17 cellular contexts compared by ENCODE assay signal in genomic region chr7:50729962-50730361, GRCh38. TPM values are rescaled to one million over a fixed set of nuclear protein-coding genes. Genes with fewer than 3 reads are reported as not detected.
DNase-seq lines count a peak whose midpoint lies in the region; ATAC-seq and TF ChIP-seq lines count a peak whose summit lies in the region.
"Had no signal": no experiment of that assay in that cellular context is flagged by ENCODE, and none has a peak within 500 bp of the region (broad histone marks: within the 10 kb centered on the region; RNA-seq: fewer than 3 reads in every experiment).

No MANE protein-coding gene starts in this region.

- H3K9ac ChIP-seq in mesenchymal stem cell (ENCODE audit: low read length) = peak overlapping the region; percentile 15

- 64 to 70% (median 68%) methylated on average over 5 of the region's 5 CpGs for WGBS in heart left ventricle, 4 donors
- 77% methylated on average over 5 of the region's 5 CpGs for WGBS in body of pancreas, 2 donors
- 78% methylated on average over 2 of the region's 5 CpGs for WGBS in mesenchymal stem cell
- 57 to 77% methylated on average over 5 of the region's 5 CpGs for WGBS in upper lobe of left lung, 2 donors

- H3K4me1 Mint-ChIP-seq in activated naive CD8-positive, alpha-beta T cell treated with anti-CD3 and anti-CD28 coated beads, Interleukin-2, amount 50 U/mL, for 24 hours = no peaks in the 10 kb centered on the region
- peaks cover 10% of the 10 kb centered on the region for H3K4me1 Mint-ChIP-seq in activated T-cell treated with anti-CD3 and anti-CD28 coated beads, Interleukin-2, amount 50 U/mL, for 72 hours (ENCODE audit: low read depth)
- H3K4me1 Mint-ChIP-seq: immature natural killer cell had no signal

- peaks cover 43% of the 10 kb centered on the region for H3K79me1 ChIP-seq in mesenchymal stem cell (replicated peaks; ENCODE audit: low read length, poor library complexity, severe bottlenecking)

- H3K14ac ChIP-seq in mesenchymal stem cell (ENCODE audit: low read length in 2 of 2) = no peak overlapping the region

- no peak overlapping the region for H3K18ac ChIP-seq in mesenchymal stem cell (ENCODE audit: low read depth in 1 of 2, low read length in 2 of 2)

- H4K91ac ChIP-seq in mesenchymal stem cell (ENCODE audit: low read length) = no peak overlapping the region

- H3K27ac ChIP-seq in heart left ventricle = peak overlapping the region in 9 of 12 donors; percentile 6 to 71 (median 37)
- H3K27ac ChIP-seq in body of pancreas = peak overlapping the region in 3 of 4 donors; percentile 17 to 59 (median 33)
- no peak overlapping the region for H3K27ac ChIP-seq in mesenchymal stem cell (ENCODE audit: low read length, poor library complexity, severe bottlenecking)
- peak overlapping the region in 3 of 4 donors; percentile 21 to 67 (median 59) for H3K27ac ChIP-seq in upper lobe of left lung
- H3K27ac ChIP-seq: 22Rv1, epithelial cell of prostate had no signal

- no peak overlapping the region for H4K8ac ChIP-seq in mesenchymal stem cell (ENCODE audit: low read length)

- H3K9me3 ChIP-seq in heart left ventricle (no peaks in the 10 kb centered on the region), body of pancreas (no peaks in the 10 kb centered on the region), mesenchymal stem cell (ENCODE audit: control insufficient read depth, low read length) (no peaks in the 10 kb centered on the region), upper lobe of left lung (no peaks in the 10 kb centered on the region)

- TF ChIP-seq POLR2A in heart left ventricle (IDR thresholded peaks at IDR 0.05) = no peak
- TF ChIP-seq POLR2A in body of pancreas (IDR thresholded peaks at IDR 0.05) = no peak
- TF ChIP-seq POLR2A in upper lobe of left lung (IDR thresholded peaks at IDR 0.05) = no peak

- no peak overlapping the region for H3K27ac Mint-ChIP-seq in activated naive CD8-positive, alpha-beta T cell treated with anti-CD3 and anti-CD28 coated beads, Interleukin-2, amount 50 U/mL, for 24 hours
- H3K27ac Mint-ChIP-seq in activated T-cell treated with anti-CD3 and anti-CD28 coated beads, Interleukin-2, amount 50 U/mL, for 72 hours = no peak overlapping the region
- H3K27ac Mint-ChIP-seq: CD4-positive, alpha-beta memory T cell; immature natural killer cell had no signal

- no peak for DNase-seq in heart left ventricle
- DNase-seq in Right ventricle myocardium superior = no peak
- DNase-seq in body of pancreas = no peak
- DNase-seq in mesenchymal stem cell = no peak
- no peak for DNase-seq in upper lobe of left lung
- DNase-seq in islet precursor cell = no peak
- DNase-seq in activated naive CD8-positive, alpha-beta T cell treated with anti-CD3 and anti-CD28 coated beads, Interleukin-2, amount 50 U/mL, for 24 hours = no peak
- no peak for DNase-seq in activated T-cell treated with anti-CD3 and anti-CD28 coated beads, Interleukin-2, amount 50 U/mL, for 72 hours
- DNase-seq: activated CD4-positive, alpha-beta T cell treated with anti-CD3 and anti-CD28 coated beads for 4 hours; activated gamma-delta T cell treated with Interleukin-2 at 50 U/mL for 16 hours; CD4-positive, alpha-beta memory T cell; DMS79 treated with DMSO at 0.1 percent for 48 hours; immature natural killer cell; naive thymus-derived CD4-positive, alpha-beta T cell; NCI-H345 had no signal

- no peak overlapping the region for H2BK15ac ChIP-seq in mesenchymal stem cell (ENCODE audit: low read depth, poor library complexity, severe bottlenecking)

- intact Hi-C loops in heart left ventricle (cut with DNase I) (loop anchor here in 2 of 10 donors (5.0 kb wide), 2 partner anchors 42 to 52 kb away; partner anchors contain the start of gene GRB10 (in 1 of the 2)), Right ventricle myocardium superior (cut with DNase I) (no loop called here), body of pancreas (cut with DNase I) (loop anchor here (5.0 kb wide), 1 partner anchor 47 kb away; no protein-coding TSS in a partner anchor)

- H3K27me3 ChIP-seq in heart left ventricle = no peaks in the 10 kb centered on the region
- H3K27me3 ChIP-seq in body of pancreas = no peaks in the 10 kb centered on the region
- no peaks in the 10 kb centered on the region for H3K27me3 ChIP-seq in mesenchymal stem cell (ENCODE audit: control insufficient read depth in 1 of 2, insufficient read depth in 1 of 2, low read length in 2 of 2)
- no peaks in the 10 kb centered on the region for H3K27me3 ChIP-seq in upper lobe of left lung

- H3K4me3 ChIP-seq in heart left ventricle (peak overlapping the region in 1 of 12 donors; percentile 1), body of pancreas (no peak overlapping the region), mesenchymal stem cell (ENCODE audit: insufficient read depth in 1 of 2, low read depth in 1 of 2, low read length in 2 of 2) (no peak overlapping the region), upper lobe of left lung (no peak overlapping the region)

- H2BK5ac ChIP-seq in mesenchymal stem cell (ENCODE audit: low read depth, low read length, poor library complexity, severe bottlenecking) = no peak overlapping the region

- H2BK12ac ChIP-seq in mesenchymal stem cell (ENCODE audit: low read length in 2 of 2) = no peak overlapping the region

- ATAC-seq in heart left ventricle = no peak
- ATAC-seq in Right ventricle myocardium superior (ENCODE audit: poor library complexity) = no peak
- no peak for ATAC-seq in body of pancreas
- peak in 1 of 2 donors; percentile 48 for ATAC-seq in upper lobe of left lung (ENCODE audit: low FRiP score in 2 of 2)
- ATAC-seq in activated naive CD8-positive, alpha-beta T cell treated with anti-CD3 and anti-CD28 coated beads, Interleukin-2, amount 50 U/mL, for 24 hours = no peak
- ATAC-seq in activated T-cell treated with anti-CD3 and anti-CD28 coated beads, Interleukin-2, amount 50 U/mL, for 72 hours (replicated peaks in 1 of 2) = no peak
- ATAC-seq: naive thymus-derived CD4-positive, alpha-beta T cell had no signal

- H2AFZ ChIP-seq in mesenchymal stem cell (ENCODE audit: low read depth, low read length) = no peak overlapping the region

- H3K4ac ChIP-seq in mesenchymal stem cell (ENCODE audit: low read depth in 1 of 2, low read length in 2 of 2) = no peak overlapping the region

- no peaks in the 10 kb centered on the region for H3K9me3 Mint-ChIP-seq in activated naive CD8-positive, alpha-beta T cell treated with anti-CD3 and anti-CD28 coated beads, Interleukin-2, amount 50 U/mL, for 24 hours
- no peaks in the 10 kb centered on the region for H3K9me3 Mint-ChIP-seq in activated T-cell treated with anti-CD3 and anti-CD28 coated beads, Interleukin-2, amount 50 U/mL, for 72 hours
- H3K9me3 Mint-ChIP-seq: CD4-positive, alpha-beta memory T cell; immature natural killer cell; naive thymus-derived CD4-positive, alpha-beta T cell had no signal

- H3K4me1 ChIP-seq in heart left ventricle (peaks cover 0 to 82% (median 62%) of the 10 kb centered on the region in 12 donors), body of pancreas (peaks cover 94% of the 10 kb centered on the region), mesenchymal stem cell (ENCODE audit: control insufficient read depth, insufficient read depth, low read depth, low read length) (peaks cover 9% of the 10 kb centered on the region), upper lobe of left lung (peaks cover 24 to 49% (median 37%) of the 10 kb centered on the region in 4 donors)

- no peak overlapping the region for H3K4me2 ChIP-seq in mesenchymal stem cell (ENCODE audit: low read length, poor library complexity, severe bottlenecking)

- no peak overlapping the region for H3K23ac ChIP-seq in mesenchymal stem cell (ENCODE audit: low read length in 2 of 2)

- no peaks in the 10 kb centered on the region for H3K36me3 Mint-ChIP-seq in activated naive CD8-positive, alpha-beta T cell treated with anti-CD3 and anti-CD28 coated beads, Interleukin-2, amount 50 U/mL, for 24 hours (ENCODE audit: low read depth)
- H3K36me3 Mint-ChIP-seq in activated T-cell treated with anti-CD3 and anti-CD28 coated beads, Interleukin-2, amount 50 U/mL, for 72 hours (ENCODE audit: insufficient read depth in 2 of 2) = peaks cover 0 to 1% of the 10 kb centered on the region in 2 donors
- H3K36me3 Mint-ChIP-seq: CD4-positive, alpha-beta memory T cell; immature natural killer cell had no signal

- no peak overlapping the region for H2AK5ac ChIP-seq in mesenchymal stem cell (ENCODE audit: low read length, severe bottlenecking)

- peaks cover 0 to 7% (median 0%) of the 10 kb centered on the region in 9 donors for H3K36me3 ChIP-seq in heart left ventricle
- H3K36me3 ChIP-seq in body of pancreas (replicated peaks in 1 of 2; ENCODE audit: insufficient read depth in 1 of 2, low read depth in 2 of 2) = no peaks in the 10 kb centered on the region
- H3K36me3 ChIP-seq in mesenchymal stem cell (ENCODE audit: control insufficient read depth in 1 of 2, insufficient read depth in 2 of 2, low read depth in 1 of 2, low read length in 2 of 2) = peaks cover 12 to 14% of the 10 kb centered on the region in 2 experiments
- no peaks in the 10 kb centered on the region for H3K36me3 ChIP-seq in upper lobe of left lung

- H2BK120ac ChIP-seq in mesenchymal stem cell (ENCODE audit: low read depth, low read length) = no peak overlapping the region

- TF ChIP-seq EP300 in upper lobe of left lung (IDR thresholded peaks at IDR 0.05) = no peak

- no peaks in the 10 kb centered on the region for H3K27me3 Mint-ChIP-seq in activated naive CD8-positive, alpha-beta T cell treated with anti-CD3 and anti-CD28 coated beads, Interleukin-2, amount 50 U/mL, for 24 hours
- H3K27me3 Mint-ChIP-seq in activated T-cell treated with anti-CD3 and anti-CD28 coated beads, Interleukin-2, amount 50 U/mL, for 72 hours (ENCODE audit: low read depth) = no peaks in the 10 kb centered on the region
- H3K27me3 Mint-ChIP-seq: CD4-positive, alpha-beta memory T cell had no signal

- no peak overlapping the region for H3K4me3 Mint-ChIP-seq in activated naive CD8-positive, alpha-beta T cell treated with anti-CD3 and anti-CD28 coated beads, Interleukin-2, amount 50 U/mL, for 24 hours
- no peak overlapping the region for H3K4me3 Mint-ChIP-seq in activated T-cell treated with anti-CD3 and anti-CD28 coated beads, Interleukin-2, amount 50 U/mL, for 72 hours
- H3K4me3 Mint-ChIP-seq: CD4-positive, alpha-beta memory T cell; immature natural killer cell; naive thymus-derived CD4-positive, alpha-beta T cell had no signal

- TF ChIP-seq CTCF in heart left ventricle (IDR thresholded peaks at IDR 0.05) = no peak
- no peak for TF ChIP-seq CTCF in body of pancreas (IDR thresholded peaks at IDR 0.05)
- no peak for TF ChIP-seq CTCF in upper lobe of left lung (IDR thresholded peaks at IDR 0.05)

RNA-seq across cellular contexts. Expression of gene GRB10, which starts 52.7 kb away (rescaled TPM):
- total RNA-seq in heart left ventricle (10 to 100 TPM; 20.4 to 38.2 (median 29.1) TPM), Right ventricle myocardium superior (32.2 TPM), body of pancreas (100 to 1,000 TPM; 130 to 229 TPM), upper lobe of left lung (10 to 100 TPM; 32.8 to 92.2 (median 46.5) TPM)
- polyA plus RNA-seq in heart left ventricle = 10 to 100 TPM; 14.7 to 21.1 TPM
- 16.9 TPM for polyA plus RNA-seq in mesenchymal stem cell (2013, experiment 1 of 2)
- 16.6 TPM for polyA plus RNA-seq in mesenchymal stem cell (2013, experiment 2 of 2)
- total RNA-seq in activated T-cell treated with anti-CD3 and anti-CD28 coated beads, Interleukin-2, amount 50 U/mL, for 72 hours = 10 to 100 TPM; 18.4 to 21.0 TPM
- polyA plus RNA-seq: immature natural killer cell had no signal
